Comparison of ENCODE assay signal across 24 cellular contexts in the genomic region with DNA sequence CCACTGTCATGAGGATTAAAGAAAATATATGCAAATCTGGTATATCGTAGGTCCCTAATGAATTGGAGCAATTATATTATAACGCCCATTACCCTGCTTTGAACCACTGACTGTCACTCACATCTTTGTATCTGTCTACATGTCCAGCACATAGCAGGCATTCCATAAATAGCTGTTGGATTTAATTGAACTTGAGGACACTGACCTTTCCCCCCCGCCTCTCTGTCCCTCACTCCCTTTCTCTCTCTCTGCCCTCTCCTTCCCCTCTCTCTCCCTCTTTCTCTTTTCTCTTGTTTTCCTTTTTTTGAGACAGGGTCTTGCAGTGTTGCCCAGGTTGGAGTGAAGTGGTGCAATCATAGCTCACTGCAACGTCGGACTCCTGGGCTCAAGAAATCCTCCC.
"Had no signal": no experiment of that assay in that cellular context is flagged by ENCODE, and none has a peak within 500 bp of the region (broad histone marks: within the 10 kb centered on the region; RNA-seq: fewer than 3 reads in every experiment).

No MANE protein-coding gene starts in this region.

- H3K4me3 ChIP-seq: colonic mucosa, esophagus squamous epithelium, gastrocnemius medialis, heart right ventricle, left lung, lower lobe of right lung had no signal

- H3K27ac ChIP-seq: colonic mucosa, epithelial cell of prostate, esophagus squamous epithelium, gastrocnemius medialis, heart right ventricle, left lung, lower lobe of right lung had no signal

- H3K36me3 ChIP-seq: colonic mucosa, esophagus squamous epithelium, gastrocnemius medialis, heart right ventricle, left lung, lower lobe of right lung had no signal

- H3K4me1 ChIP-seq: colonic mucosa, esophagus squamous epithelium, gastrocnemius medialis, heart right ventricle, left lung, lower lobe of right lung had no signal

- DNase-seq: colonic mucosa; cortex of kidney; effector CD8-positive, alpha-beta T cell; effector memory CD8-positive, alpha-beta T cell; endodermal cell; erythroblast; esophagus squamous epithelium; foreskin fibroblast; foreskin melanocyte; gastrocnemius medialis; glutamatergic neuron; head of caudate nucleus; heart right ventricle; hippocampal formation; left cardiac atrium; left lung; lower lobe of right lung; mesendoderm; midbrain had no signal

- ATAC-seq: effector memory CD8-positive, alpha-beta T cell; esophagus mucosa; gastrocnemius medialis; heart right ventricle; left cardiac atrium; left lung; lower lobe of right lung had no signal

- H3K27me3 ChIP-seq: colonic mucosa, esophagus squamous epithelium, gastrocnemius medialis, heart right ventricle, left lung had no signal

- FAIRE-seq: endometrium, islet of Langerhans, keratinocyte had no signal

- H3K9me3 ChIP-seq: colonic mucosa, esophagus squamous epithelium, gastrocnemius medialis, heart right ventricle, left lung, lower lobe of right lung had no signal
